ENCODE assay signal across 8 cellular contexts in the genomic region with DNA sequence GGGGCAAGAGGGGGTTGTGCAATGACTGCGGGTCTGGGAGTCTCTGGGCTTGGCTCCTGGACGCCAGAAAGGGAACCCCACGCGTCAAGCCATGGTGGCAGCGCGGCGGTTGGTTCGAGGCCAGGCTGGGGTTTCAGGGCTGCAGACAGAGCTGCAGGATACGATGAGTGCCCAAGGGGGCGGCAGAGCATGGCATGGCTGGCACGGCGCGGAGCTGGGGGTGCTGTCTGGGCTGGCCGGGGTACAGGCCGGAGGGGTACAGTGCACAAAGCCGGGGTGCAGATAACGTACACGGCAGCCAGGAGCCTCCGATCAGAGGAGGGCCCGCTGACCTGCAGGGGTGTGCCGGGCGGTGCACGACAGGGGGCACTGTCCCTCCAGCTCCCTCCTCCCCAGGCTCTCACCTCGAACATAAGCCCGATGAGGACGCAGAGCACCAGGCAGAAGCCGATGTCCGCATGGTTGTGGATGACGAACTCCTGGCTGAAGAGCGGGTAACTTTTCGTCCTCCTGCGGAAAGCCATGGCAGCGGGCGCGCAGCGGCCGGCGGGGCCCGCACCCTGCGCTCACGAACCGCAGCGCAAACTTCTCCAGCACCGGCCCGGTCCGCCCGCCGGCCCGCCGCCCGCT. TPM values are rescaled to one million over a fixed set of nuclear protein-coding genes. Genes with fewer than 3 reads are reported as not detected.
DNase-seq lines count a peak whose midpoint lies in the region; ATAC-seq and TF ChIP-seq lines count a peak whose summit lies in the region.

No MANE protein-coding gene starts in this region.

- H3K4me3 ChIP-seq in AG10803 (ENCODE audit: low read length) = peak overlapping the region; percentile 96

- peak overlapping the region; percentile 68 for H3K27ac Mint-ChIP-seq in endothelial cell (ENCODE audit: unreplicated experiment)
- H3K27ac Mint-ChIP-seq in stimulated activated memory B cell treated with anti-CD40 and anti-IgM and Interleukin-4, amounts not matched to agents 10 μg/mL and 1 μg/mL and 100 μg/mL, for 72 hours = peak overlapping the region; percentile 73

- DNase-seq in AG10803 (ENCODE audit: low read depth) = peak; percentile 81
- peak; percentile 54 for DNase-seq in NCI-H526 treated with DMSO at 0.1 percent for 48 hours (lab: John Stamatoyannopoulos, UW)
- DNase-seq in activated CD4-positive, alpha-beta T cell treated with anti-CD3 and anti-CD28 coated beads, Interleukin-2, amount 50 U/mL, for 48 hours = peak; percentile 66 to 74
- peak; percentile 66 for DNase-seq in endothelial cell (ENCODE audit: low spot score)
- peak; percentile 21 for DNase-seq in mucosa of gallbladder (ENCODE audit: low spot score)

- TF ChIP-seq CTCF in AG10803 (conservative IDR thresholded peaks at IDR 0.05; ENCODE audit: low read length) = peak; percentile 59
- TF ChIP-seq CTCF in endothelial cell (IDR thresholded peaks at IDR 0.05; ENCODE audit: unreplicated experiment) = peak; percentile 56

- peak overlapping the region; percentile 92 for H3K4me3 Mint-ChIP-seq in endothelial cell (ENCODE audit: unreplicated experiment)
- H3K4me3 Mint-ChIP-seq in stimulated activated memory B cell treated with anti-CD40 and anti-IgM and Interleukin-4, amounts not matched to agents 10 μg/mL and 1 μg/mL and 100 μg/mL, for 72 hours = peak overlapping the region; percentile 90

- peaks cover 47% of the 10 kb centered on the region for H3K4me1 Mint-ChIP-seq in endothelial cell (ENCODE audit: unreplicated experiment)
- H3K4me1 Mint-ChIP-seq in stimulated activated memory B cell treated with anti-CD40 and anti-IgM and Interleukin-4, amounts not matched to agents 10 μg/mL and 1 μg/mL and 100 μg/mL, for 72 hours = peaks cover 54% of the 10 kb centered on the region

- no peaks in the 10 kb centered on the region for H3K9me3 Mint-ChIP-seq in endothelial cell (ENCODE audit: unreplicated experiment)
- no peaks in the 10 kb centered on the region for H3K9me3 Mint-ChIP-seq in stimulated activated memory B cell treated with anti-CD40 and anti-IgM and Interleukin-4, amounts not matched to agents 10 μg/mL and 1 μg/mL and 100 μg/mL, for 72 hours

- H3K27me3 Mint-ChIP-seq in endothelial cell (ENCODE audit: unreplicated experiment) = peaks cover 26% of the 10 kb centered on the region
- no peaks in the 10 kb centered on the region for H3K27me3 Mint-ChIP-seq in stimulated activated memory B cell treated with anti-CD40 and anti-IgM and Interleukin-4, amounts not matched to agents 10 μg/mL and 1 μg/mL and 100 μg/mL, for 72 hours

- H3K36me3 Mint-ChIP-seq in endothelial cell (ENCODE audit: low read depth, unreplicated experiment) = peaks cover 3% of the 10 kb centered on the region
- H3K36me3 Mint-ChIP-seq in stimulated activated memory B cell treated with anti-CD40 and anti-IgM and Interleukin-4, amounts not matched to agents 10 μg/mL and 1 μg/mL and 100 μg/mL, for 72 hours = peaks cover 11% of the 10 kb centered on the region

- ATAC-seq in GM18519 (IDR thresholded peaks at IDR 0.05; ENCODE audit: low FRiP score, unreplicated experiment) (peak; percentile 47), HG03060 (IDR thresholded peaks at IDR 0.05; ENCODE audit: low read depth, unreplicated experiment) (peak; percentile 40)
- ATAC-seq in stimulated activated memory B cell treated with anti-CD40 and anti-IgM and Interleukin-4, amounts not matched to agents 10 μg/mL and 1 μg/mL and 100 μg/mL, for 72 hours = peak; percentile 86

RNA-seq across cellular contexts. Expression of a gene that starts 0.4 kb away (rescaled TPM):
- total RNA-seq in endothelial cell (ENCODE audit: unreplicated experiment) (29.4 TPM), mucosa of gallbladder (16.0 TPM)

Comparison
In these comparisons a context has a peak if more than half of its experiments do, and no peak if none do; other contexts are left out.
1. Peak in every context shown above with its lines: DNase-seq, ATAC-seq and H3K4me3 ChIP-seq.
2. DNase-seq: peak in every context shown above with its lines; median percentile 81 in AG10803; 70 in activated CD4-positive, alpha-beta T cell treated with anti-CD3 and anti-CD28 coated beads, Interleukin-2, amount 50 U/mL, for 48 hours; 66 in endothelial cell; 54 in NCI-H526 treated with DMSO at 0.1 percent for 48 hours; 21 in mucosa of gallbladder.